Comparison of ENCODE assay signal across 15 cellular contexts in genomic region chr9:69465473-69465872, GRCh38.
DNase-seq lines count a peak whose midpoint lies in the region; ATAC-seq, FAIRE-seq and TF ChIP-seq lines count a peak whose summit lies in the region.
"Had no signal": no experiment of that assay in that cellular context is flagged by ENCODE, and none has a peak within 500 bp of the region (broad histone marks: within the 10 kb centered on the region; RNA-seq: fewer than 3 reads in every experiment).

No MANE protein-coding gene starts in this region.

- TF ChIP-seq EP300 in HepG2 (IDR thresholded peaks at IDR 0.05; ENCODE audit: low read depth in 2 of 2, low read length in 2 of 2) = no peak
- TF ChIP-seq EP300 in HepG2 (CRISPR knock-in tag; IDR thresholded peaks at IDR 0.05; ENCODE audit: borderline replicate concordance) = no peak

- TF ChIP-seq RAD21 in liver (IDR thresholded peaks at IDR 0.05) = peak in 1 of 2 donors; percentile 41
- TF ChIP-seq RAD21 in HepG2 (CRISPR knock-in tag; IDR thresholded peaks at IDR 0.05) = no peak

- 28% methylated on average over 3 of the region's 3 CpGs for WGBS in liver
- 0% methylated on average over 2 of the region's 3 CpGs for WGBS in HepG2 (ENCODE audit: low lambda C conversion rate)

- peaks cover 3% of the 10 kb centered on the region for H3K4me1 Mint-ChIP-seq in progenitor cell of endocrine pancreas (ENCODE audit: low read depth)

- no peak for ATAC-seq in HepG2
- peak; percentile 51 to 82 for ATAC-seq in gastrocnemius medialis
- ATAC-seq in GM18517 (IDR thresholded peaks at IDR 0.05; ENCODE audit: unreplicated experiment) = no peak
- ATAC-seq in GM18867 (IDR thresholded peaks at IDR 0.05; ENCODE audit: unreplicated experiment) = no peak

- no peak overlapping the region for H3K27ac Mint-ChIP-seq in progenitor cell of endocrine pancreas

- no peak overlapping the region for H2AFZ ChIP-seq in HepG2 (ENCODE audit: low read length)
- H2AFZ ChIP-seq: PC-9 had no signal

- H3K9me3 ChIP-seq in liver (ENCODE audit: control insufficient read depth in 4 of 4, low read length in 3 of 4) (no peaks in the 10 kb centered on the region), HepG2 (ENCODE audit: low read length) (no peaks in the 10 kb centered on the region), gastrocnemius medialis (no peaks in the 10 kb centered on the region)

- H4K20me1 ChIP-seq in HepG2 (ENCODE audit: insufficient read depth, low read length) = no peaks in the 10 kb centered on the region

- TF ChIP-seq POLR2A in HepG2 (IDR thresholded peaks at IDR 0.05; ENCODE audit: insufficient read depth in 1 of 2, low read depth in 2 of 2, low read length in 2 of 2) (no peak), gastrocnemius medialis (IDR thresholded peaks at IDR 0.05) (no peak)

- intact Hi-C loops in HepG2 (cut with micrococcal nuclease; ENCODE audit: unreplicated experiment) (no loop called here), gastrocnemius medialis (cut with DNase I; ENCODE audit: low total_unique reads) (no loop called here)

- H3K27ac ChIP-seq in liver (ENCODE audit: low read depth in 1 of 2, low read length in 2 of 2) (peak overlapping the region; percentile 46 to 91), HepG2 (ENCODE audit: extremely low read length, insufficient read depth, low read length) (no peak overlapping the region), gastrocnemius medialis (peak overlapping the region in 3 of 4 donors; percentile 30 to 43 (median 34))
- H3K27ac ChIP-seq: KMS-11, PC-9 had no signal

- H3K27me3 ChIP-seq in liver (ENCODE audit: control insufficient read depth in 4 of 4, insufficient read depth in 4 of 4, low read length in 3 of 4) (no peaks in the 10 kb centered on the region), HepG2 (ENCODE audit: control insufficient read depth in 1 of 2, insufficient read depth in 2 of 2, low read length in 2 of 2) (peaks cover 0 to 18% of the 10 kb centered on the region in 2 experiments; a peak in 2 of 5 replicates), gastrocnemius medialis (no peaks in the 10 kb centered on the region)

- in situ Hi-C loops in HepG2 (cut with HindIII; ENCODE audit: extremely low pct_ligation_motif_present, low pct_unique_long_range_greater_than_20kb) = no loop called here
- in situ Hi-C loops in gastrocnemius medialis (cut with MboI; ENCODE audit: low sequenced_read_pairs in 4 of 4) = no loop called here

- no peak overlapping the region for H3K9ac ChIP-seq in liver (ENCODE audit: low read depth in 1 of 2, low read length in 2 of 2)
- no peak overlapping the region for H3K9ac ChIP-seq in HepG2 (ENCODE audit: insufficient read depth, low read depth, low read length)
- H3K9ac ChIP-seq: KMS-11 had no signal

- TF ChIP-seq CTCF in liver (IDR thresholded peaks at IDR 0.05; ENCODE audit: low read depth, low read length, missing input control) (no peak), HepG2 (CRISPR knock-in tag; IDR thresholded peaks at IDR 0.05) (no peak), gastrocnemius medialis (IDR thresholded peaks at IDR 0.05 in 4 of 5, conservative IDR thresholded peaks at IDR 0.05 in 1 of 5) (no peak), progenitor cell of endocrine pancreas (IDR thresholded peaks at IDR 0.05; ENCODE audit: unreplicated experiment) (no peak)

- H3K4me1 ChIP-seq in liver (ENCODE audit: control insufficient read depth in 4 of 4, insufficient read depth in 4 of 4, low read length in 3 of 4) (peaks cover 18 to 67% (median 53%) of the 10 kb centered on the region in 4 donors), HepG2 (ENCODE audit: insufficient read depth, low read length) (peaks cover 6% of the 10 kb centered on the region), gastrocnemius medialis (peaks cover 0 to 16% of the 10 kb centered on the region in 2 donors)

- H3K4me3 ChIP-seq in liver (ENCODE audit: low read depth in 1 of 3, low read length in 3 of 3) (no peak overlapping the region), HepG2 (replicated peaks in 1 of 3; ENCODE audit: insufficient read depth in 1 of 3, low read depth in 2 of 3, low read length in 3 of 3) (no peak overlapping the region), gastrocnemius medialis (no peak overlapping the region)
- H3K4me3 ChIP-seq: PC-9 had no signal

- DNase-seq in HepG2 (ENCODE audit: low spot score) (no peak), islet precursor cell (peak; percentile 18), gastrocnemius medialis (peak; percentile 8 to 32), progenitor cell of endocrine pancreas (ENCODE audit: low spot score, unreplicated experiment) (no peak)
- no peak for DNase-seq in stimulated activated CD4-positive, alpha-beta T cell treated with anti-CD3 and anti-CD28 coated beads, Interleukin-4, amount 100 ng/mL, for 1 hour
- DNase-seq: GOT3, NCI-H1436, NCI-H2029, NCI-H510A, NCI-H774, PC-9 had no signal

- H3K27me3 Mint-ChIP-seq in progenitor cell of endocrine pancreas = peaks cover 12% of the 10 kb centered on the region

- no peak for FAIRE-seq in HepG2 (lab: Jason Lieb, UNC)

- H3K36me3 Mint-ChIP-seq in progenitor cell of endocrine pancreas (ENCODE audit: insufficient read depth) = no peaks in the 10 kb centered on the region

- POLR2A ChIA-PET in HepG2 (lab: Yijun Ruan, JAX) = no interaction called here

- BruUV-seq in HepG2 (replicated peaks; lab: Mats Ljungman, UMichigan) = no TSS peak

- H3K9me3 Mint-ChIP-seq in progenitor cell of endocrine pancreas (ENCODE audit: low read depth) = no peaks in the 10 kb centered on the region

- H3K79me2 ChIP-seq in HepG2 (ENCODE audit: insufficient read depth, low read length) = no peaks in the 10 kb centered on the region

- no peak overlapping the region for H3K4me3 Mint-ChIP-seq in progenitor cell of endocrine pancreas (ENCODE audit: low read depth)

- no peak overlapping the region for H3K4me2 ChIP-seq in HepG2 (ENCODE audit: low read depth, low read length)
- H3K4me2 ChIP-seq: KMS-11, PC-9 had no signal

- CTCF ChIA-PET in HepG2 (lab: Yijun Ruan, JAX; ENCODE audit: low intra/inter-chr PET ratio, low total read pairs) = no interaction called here

- H3K36me3 ChIP-seq in liver (ENCODE audit: control insufficient read depth in 4 of 4, insufficient read depth in 3 of 4, low read depth in 1 of 4, low read length in 3 of 4) (peaks cover 0 to 5% (median 0%) of the 10 kb centered on the region in 4 donors), HepG2 (replicated peaks in 1 of 2; ENCODE audit: control insufficient read depth in 1 of 2, insufficient read depth in 2 of 2, low read length in 2 of 2) (no peaks in the 10 kb centered on the region), gastrocnemius medialis (no peaks in the 10 kb centered on the region)

TF ChIP-seq in liver, 16 proteins besides CTCF, POLR2A, EP300 and RAD21 (continues in another document):
- no peak for TF ChIP-seq REST (IDR thresholded peaks at IDR 0.05)
- peak; percentile 64 for TF ChIP-seq YY1 (IDR thresholded peaks at IDR 0.05)
- peak; percentile 86 for TF ChIP-seq SP1 (IDR thresholded peaks at IDR 0.05)

TF ChIP-seq in HepG2, 621 proteins besides CTCF, POLR2A, EP300 and RAD21:
- TF ChIP-seq NFE2L2 (IDR thresholded peaks at IDR 0.05; ENCODE audit: low read length) (no peak), ZNF224 (CRISPR knock-in tag; IDR thresholded peaks at IDR 0.05) (no peak), ZMYM3 (CRISPR knock-in tag; IDR thresholded peaks at IDR 0.05) (no peak), MTA3 (CRISPR knock-in tag; IDR thresholded peaks at IDR 0.05) (no peak), ETV5 (CRISPR knock-in tag; IDR thresholded peaks at IDR 0.05; ENCODE audit: borderline replicate concordance) (no peak), ZNF326 (CRISPR knock-in tag; IDR thresholded peaks at IDR 0.05; ENCODE audit: borderline replicate concordance) (no peak), CSRNP1 (CRISPR knock-in tag; IDR thresholded peaks at IDR 0.05) (no peak), SATB2 (CRISPR knock-in tag; IDR thresholded peaks at IDR 0.05) (no peak), MTA1 (CRISPR knock-in tag; IDR thresholded peaks at IDR 0.05; ENCODE audit: borderline replicate concordance) (no peak), ZNF225 (CRISPR knock-in tag; IDR thresholded peaks at IDR 0.05) (no peak), ZNF724P (CRISPR knock-in tag; IDR thresholded peaks at IDR 0.05; ENCODE audit: borderline replicate concordance) (no peak), MTERF4 (CRISPR knock-in tag; IDR thresholded peaks at IDR 0.05) (no peak), ZNF124 (CRISPR knock-in tag; IDR thresholded peaks at IDR 0.05) (no peak), EEA1 (CRISPR knock-in tag; IDR thresholded peaks at IDR 0.05; ENCODE audit: borderline replicate concordance) (no peak), PLSCR1 (CRISPR knock-in tag; IDR thresholded peaks at IDR 0.05; ENCODE audit: borderline replicate concordance) (no peak), ARHGAP35 (CRISPR knock-in tag; IDR thresholded peaks at IDR 0.05; ENCODE audit: borderline replicate concordance) (no peak), HOXA7 (CRISPR knock-in tag; IDR thresholded peaks at IDR 0.05) (no peak)

Comparison
In these comparisons a context has a peak if more than half of its experiments do, and no peak if none do; other contexts are left out.
1. ATAC-seq: peak in gastrocnemius medialis (2 of 2); none in HepG2 (single experiment), GM18517 (single experiment) and GM18867 (single experiment).
2. DNase-seq: peak in islet precursor cell (single experiment) and gastrocnemius medialis (2 of 2); none in HepG2 (single experiment), progenitor cell of endocrine pancreas (single experiment) and stimulated activated CD4-positive, alpha-beta T cell treated with anti-CD3 and anti-CD28 coated beads, Interleukin-4, amount 100 ng/mL, for 1 hour (single experiment).